1 cellular context compared by ENCODE assay signal in the genomic region with DNA sequence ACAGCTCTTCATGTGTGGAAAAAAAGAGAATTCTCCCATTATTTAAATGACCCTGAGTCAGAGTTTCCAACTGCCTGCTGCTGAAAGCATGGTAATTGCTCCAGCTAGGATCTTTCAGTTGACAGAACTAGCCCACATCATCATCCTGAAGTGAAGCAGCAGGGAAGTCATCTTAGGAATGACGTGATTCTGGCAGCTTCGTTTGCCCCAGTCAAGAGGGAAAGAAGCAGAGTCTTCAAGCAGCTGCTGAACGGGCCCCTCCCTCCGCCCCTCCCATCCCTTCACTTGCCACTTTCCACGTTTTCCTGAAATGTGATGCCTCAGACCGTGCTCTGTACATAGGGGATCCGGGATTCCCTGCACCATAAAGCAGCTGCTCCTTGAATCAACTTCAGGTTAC.
TF ChIP-seq lines count a peak whose summit lies in the region.

No MANE protein-coding gene starts in this region.

TF ChIP-seq in HepG2, 621 proteins besides CTCF, POLR2A, EP300 and RAD21 (continued from another document):
- TF ChIP-seq, protein P1, sequence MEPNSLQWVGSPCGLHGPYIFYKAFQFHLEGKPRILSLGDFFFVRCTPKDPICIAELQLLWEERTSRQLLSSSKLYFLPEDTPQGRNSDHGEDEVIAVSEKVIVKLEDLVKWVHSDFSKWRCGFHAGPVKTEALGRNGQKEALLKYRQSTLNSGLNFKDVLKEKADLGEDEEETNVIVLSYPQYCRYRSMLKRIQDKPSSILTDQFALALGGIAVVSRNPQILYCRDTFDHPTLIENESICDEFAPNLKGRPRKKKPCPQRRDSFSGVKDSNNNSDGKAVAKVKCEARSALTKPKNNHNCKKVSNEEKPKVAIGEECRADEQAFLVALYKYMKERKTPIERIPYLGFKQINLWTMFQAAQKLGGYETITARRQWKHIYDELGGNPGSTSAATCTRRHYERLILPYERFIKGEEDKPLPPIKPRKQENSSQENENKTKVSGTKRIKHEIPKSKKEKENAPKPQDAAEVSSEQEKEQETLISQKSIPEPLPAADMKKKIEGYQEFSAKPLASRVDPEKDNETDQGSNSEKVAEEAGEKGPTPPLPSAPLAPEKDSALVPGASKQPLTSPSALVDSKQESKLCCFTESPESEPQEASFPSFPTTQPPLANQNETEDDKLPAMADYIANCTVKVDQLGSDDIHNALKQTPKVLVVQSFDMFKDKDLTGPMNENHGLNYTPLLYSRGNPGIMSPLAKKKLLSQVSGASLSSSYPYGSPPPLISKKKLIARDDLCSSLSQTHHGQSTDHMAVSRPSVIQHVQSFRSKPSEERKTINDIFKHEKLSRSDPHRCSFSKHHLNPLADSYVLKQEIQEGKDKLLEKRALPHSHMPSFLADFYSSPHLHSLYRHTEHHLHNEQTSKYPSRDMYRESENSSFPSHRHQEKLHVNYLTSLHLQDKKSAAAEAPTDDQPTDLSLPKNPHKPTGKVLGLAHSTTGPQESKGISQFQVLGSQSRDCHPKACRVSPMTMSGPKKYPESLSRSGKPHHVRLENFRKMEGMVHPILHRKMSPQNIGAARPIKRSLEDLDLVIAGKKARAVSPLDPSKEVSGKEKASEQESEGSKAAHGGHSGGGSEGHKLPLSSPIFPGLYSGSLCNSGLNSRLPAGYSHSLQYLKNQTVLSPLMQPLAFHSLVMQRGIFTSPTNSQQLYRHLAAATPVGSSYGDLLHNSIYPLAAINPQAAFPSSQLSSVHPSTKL (CRISPR knock-in tag; IDR thresholded peaks at IDR 0.05): no peak
- no peak for TF ChIP-seq FOXK2 (IDR thresholded peaks at IDR 0.05)
- no peak for TF ChIP-seq ZFYVE20 (CRISPR knock-in tag; IDR thresholded peaks at IDR 0.05; ENCODE audit: borderline replicate concordance, low read depth)
- TF ChIP-seq CEBPB (IDR thresholded peaks at IDR 0.05; ENCODE audit: borderline replicate concordance, low read depth, low read length): no peak
- no peak for TF ChIP-seq ZNF343 (CRISPR knock-in tag; IDR thresholded peaks at IDR 0.05)
- TF ChIP-seq, protein P2, sequence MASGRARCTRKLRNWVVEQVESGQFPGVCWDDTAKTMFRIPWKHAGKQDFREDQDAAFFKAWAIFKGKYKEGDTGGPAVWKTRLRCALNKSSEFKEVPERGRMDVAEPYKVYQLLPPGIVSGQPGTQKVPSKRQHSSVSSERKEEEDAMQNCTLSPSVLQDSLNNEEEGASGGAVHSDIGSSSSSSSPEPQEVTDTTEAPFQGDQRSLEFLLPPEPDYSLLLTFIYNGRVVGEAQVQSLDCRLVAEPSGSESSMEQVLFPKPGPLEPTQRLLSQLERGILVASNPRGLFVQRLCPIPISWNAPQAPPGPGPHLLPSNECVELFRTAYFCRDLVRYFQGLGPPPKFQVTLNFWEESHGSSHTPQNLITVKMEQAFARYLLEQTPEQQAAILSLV (CRISPR knock-in tag; IDR thresholded peaks at IDR 0.05; ENCODE audit: borderline replicate concordance): no peak
TF ChIP-seq in HepG2: peak in this region for 0.
